In genomic region chr17:65028537-65028843, GRCh38 we compare ENCODE assay signal across 1 cellular context.
TF ChIP-seq lines count a peak whose summit lies in the region.

No MANE protein-coding gene starts in this region.

TF ChIP-seq in WTC11, 78 proteins besides CTCF, POLR2A, EP300 and RAD21 (continued from another document):
- TF ChIP-seq IRF1 (CRISPR knock-in tag; IDR thresholded peaks at IDR 0.05) (no peak), ZNF416 (CRISPR knock-in tag; IDR thresholded peaks at IDR 0.05) (no peak), PREB (CRISPR knock-in tag; IDR thresholded peaks at IDR 0.05; ENCODE audit: borderline replicate concordance) (no peak), ZNF532 (CRISPR knock-in tag; IDR thresholded peaks at IDR 0.05; ENCODE audit: borderline replicate concordance) (no peak), TCF7 (CRISPR knock-in tag; IDR thresholded peaks at IDR 0.05; ENCODE audit: low read depth) (no peak), ZNF317 (CRISPR knock-in tag; IDR thresholded peaks at IDR 0.05; ENCODE audit: borderline replicate concordance, low read depth) (no peak), AR (CRISPR knock-in tag; IDR thresholded peaks at IDR 0.05) (no peak), ETV6 (CRISPR knock-in tag; IDR thresholded peaks at IDR 0.05) (no peak), JAZF1 (CRISPR knock-in tag; IDR thresholded peaks at IDR 0.05) (no peak), ERG (CRISPR knock-in tag; IDR thresholded peaks at IDR 0.05) (no peak), ZBTB21 (CRISPR knock-in tag; IDR thresholded peaks at IDR 0.05; ENCODE audit: borderline replicate concordance) (no peak)
